Comparison of ENCODE assay signal across 9 cellular contexts in genomic region chr11:44949160-44950035, GRCh38. TPM values are rescaled to one million over a fixed set of nuclear protein-coding genes. Genes with fewer than 3 reads are reported as not detected.
DNase-seq lines count a peak whose midpoint lies in the region; ATAC-seq, FAIRE-seq and TF ChIP-seq lines count a peak whose summit lies in the region.
"Had no signal": no experiment of that assay in that cellular context is flagged by ENCODE, and none has a peak within 500 bp of the region (broad histone marks: within the 10 kb centered on the region; RNA-seq: fewer than 3 reads in every experiment).

No MANE protein-coding gene starts in this region.

- no peaks in the 10 kb centered on the region for H3K9me3 ChIP-seq in SJCRH30 (replicated peaks)
- H3K9me3 ChIP-seq in left lung = no peaks in the 10 kb centered on the region

- intact Hi-C loops in left lung (cut with DNase I) = no loop called here

- H3K4me3 ChIP-seq in SJCRH30 = peak overlapping the region; percentile 65
- peak overlapping the region; percentile 60 to 79 for H3K4me3 ChIP-seq in left lung

- ATAC-seq in left lung (peak; percentile 63), HG03039 (IDR thresholded peaks at IDR 0.05; ENCODE audit: unreplicated experiment) (no peak)
- peak; percentile 20 for ATAC-seq in stimulated activated naive CD8-positive, alpha-beta T cell treated with anti-CD3 and anti-CD28 coated beads, Interleukin-15, Interleukin-2, amounts not matched to agents 100 U/mL and 50 U/mL, for 24 hours

- DNase-seq in NCI-H510A treated with DMSO at 0.1 percent for 48 hours (lab: John Stamatoyannopoulos, UW) (peak; percentile 11), NCI-H510A (lab: John Stamatoyannopoulos, UW) (no peak), SJCRH30 (peak in 1 of 2 experiments; percentile 39), left lung (peak; percentile 44 to 83), GM12891 (ENCODE audit: insufficient read length, low spot score) (no peak)
- DNase-seq in central memory CD4-positive, alpha-beta T cell = peak; percentile 9
- DNase-seq in stimulated activated naive CD8-positive, alpha-beta T cell treated with anti-CD3 and anti-CD28 coated beads, Interleukin-15, Interleukin-2, amounts not matched to agents 100 U/mL and 50 U/mL, for 24 hours = peak; percentile 51

- no peak for FAIRE-seq in GM12891 (lab: Jason Lieb, UNC)
- FAIRE-seq: colon had no signal

- H3K27me3 ChIP-seq in SJCRH30 (no peaks in the 10 kb centered on the region), left lung (peaks cover 0 to 6% of the 10 kb centered on the region in 2 donors)

- H3K36me3 ChIP-seq in SJCRH30 (no peaks in the 10 kb centered on the region), left lung (peaks cover 0 to 15% of the 10 kb centered on the region in 2 donors)

- TF ChIP-seq CTCF in left lung (IDR thresholded peaks at IDR 0.05) = peak; percentile 26 to 47

- no peak for TF ChIP-seq POLR2A in GM12891 (IDR thresholded peaks at IDR 0.05; ENCODE audit: low read depth, low read length)

- H3K27ac ChIP-seq in SJCRH30 = peak overlapping the region; percentile 4; the same call in 1 of the 2 replicates
- peak overlapping the region; percentile 59 to 86 for H3K27ac ChIP-seq in left lung

- H3K4me1 ChIP-seq in SJCRH30 (peaks cover 6% of the 10 kb centered on the region), left lung (peaks cover 0 to 74% of the 10 kb centered on the region in 2 donors)

TF ChIP-seq in GM12891, 5 proteins besides CTCF, POLR2A, EP300 and RAD21:
- TF ChIP-seq PAX5 (IDR thresholded peaks at IDR 0.05; ENCODE audit: insufficient read depth, low read length, severe bottlenecking) (no peak), SPI1 (IDR thresholded peaks at IDR 0.05; ENCODE audit: low read depth, low read length) (no peak), POLR2AphosphoS5 (IDR thresholded peaks at IDR 0.05; ENCODE audit: low read depth, low read length) (no peak), TAF1 (IDR thresholded peaks at IDR 0.05; ENCODE audit: low read depth, low read length) (no peak), POU2F2 (IDR thresholded peaks at IDR 0.05; ENCODE audit: low read depth, low read length) (no peak)

RNA-seq across cellular contexts. Expression of gene TP53I11, which starts 1.3 kb away (rescaled TPM):
- 13.4 and 14.7 TPM in 2 replicates for total RNA-seq in SJCRH30 (2014; rRNA removed; shearing (Covaris generic))
- total RNA-seq in left lung = 10 to 100 TPM; 88.9 to 95.5 TPM
- 0.42 TPM for polyA plus RNA-seq in GM12891 (2012; ENCODE audit: low read depth, missing spikeins)

Comparison
In these comparisons a context has a peak if more than half of its experiments do, and no peak if none do; other contexts are left out.
1. DNase-seq: peak in NCI-H510A treated with DMSO at 0.1 percent for 48 hours (single experiment), central memory CD4-positive, alpha-beta T cell (single experiment), left lung (2 of 2) and stimulated activated naive CD8-positive, alpha-beta T cell treated with anti-CD3 and anti-CD28 coated beads, Interleukin-15, Interleukin-2, amounts not matched to agents 100 U/mL and 50 U/mL, for 24 hours (single experiment); none in NCI-H510A (single experiment) and GM12891 (single experiment).